Comparison of ENCODE assay signal across 7 cellular contexts in genomic region chr19:41322451-41322850, GRCh38. TPM values are rescaled to one million over a fixed set of nuclear protein-coding genes. Genes with fewer than 3 reads are reported as not detected.
DNase-seq lines count a peak whose midpoint lies in the region; ATAC-seq and TF ChIP-seq lines count a peak whose summit lies in the region.
"Had no signal": no experiment of that assay in that cellular context is flagged by ENCODE, and none has a peak within 500 bp of the region (broad histone marks: within the 10 kb centered on the region; RNA-seq: fewer than 3 reads in every experiment).

No MANE protein-coding gene starts in this region.

- H3K9me3 ChIP-seq in gastroesophageal sphincter (no peaks in the 10 kb centered on the region), subcutaneous abdominal adipose tissue (ENCODE audit: control insufficient read depth in 5 of 5, low read length in 5 of 5) (no peaks in the 10 kb centered on the region)

- H3K4me3 Mint-ChIP-seq in activated CD4-positive, alpha-beta T cell treated with anti-CD3 and anti-CD28 coated beads for 36 hours = no peak overlapping the region

- POLR2A ChIA-PET in activated CD4-positive, alpha-beta T cell treated with anti-CD3 and anti-CD28 coated beads for 36 hours (lab: Charles Lee) = no interaction called here

- H3K27ac Mint-ChIP-seq in activated CD4-positive, alpha-beta T cell treated with anti-CD3 and anti-CD28 coated beads for 36 hours = peak overlapping the region; percentile 37

- TF ChIP-seq CTCF in gastroesophageal sphincter (IDR thresholded peaks at IDR 0.05) = no peak

- peaks cover 2 to 64% (median 54%) of the 10 kb centered on the region in 3 donors for H3K4me1 ChIP-seq in gastroesophageal sphincter
- H3K4me1 ChIP-seq in subcutaneous abdominal adipose tissue (ENCODE audit: control insufficient read depth in 5 of 5, insufficient read depth in 5 of 5, low read length in 5 of 5) = peaks cover 17 to 80% (median 62%) of the 10 kb centered on the region in 5 donors

- H3K9ac ChIP-seq in subcutaneous abdominal adipose tissue (ENCODE audit: low read length in 5 of 5) = peak overlapping the region in 2 of 5 donors; percentile 33 to 53

- H3K27me3 Mint-ChIP-seq in activated CD4-positive, alpha-beta T cell treated with anti-CD3 and anti-CD28 coated beads for 36 hours = no peaks in the 10 kb centered on the region

- no peak for TF ChIP-seq EP300 in gastroesophageal sphincter (IDR thresholded peaks at IDR 0.05)

- no CpG with 5 or more reads among the region's 11 CpGs for WGBS in gastroesophageal sphincter (ENCODE audit: low coverage in 1 of 2), 2 donors

- H3K27ac ChIP-seq in gastroesophageal sphincter (peak overlapping the region in 3 of 4 donors; percentile 84 to 90 (median 86)), subcutaneous abdominal adipose tissue (ENCODE audit: low read depth, low read length) (peak overlapping the region; percentile 84)

- TF ChIP-seq POLR2A in gastroesophageal sphincter (IDR thresholded peaks at IDR 0.05) = no peak

- ATAC-seq in activated CD4-positive, alpha-beta T cell treated with anti-CD3 and anti-CD28 coated beads for 36 hours = no peak
- no peak for ATAC-seq in gastroesophageal sphincter

- CTCF ChIA-PET in activated CD4-positive, alpha-beta T cell treated with anti-CD3 and anti-CD28 coated beads for 36 hours (lab: Charles Lee) = interaction anchor here (0.6 to 0.8 kb wide), 3 partner anchors 29 to 271 kb away, joined by 3 to 4 read pairs (median 3); no protein-coding TSS in a partner anchor

- H3K4me1 Mint-ChIP-seq in activated CD4-positive, alpha-beta T cell treated with anti-CD3 and anti-CD28 coated beads for 36 hours = peaks cover 27% of the 10 kb centered on the region

- intact Hi-C loops in activated CD4-positive, alpha-beta T cell treated with anti-CD3 and anti-CD28 coated beads for 36 hours (cut with DNase I, micrococcal nuclease) = no loop called here

- H3K4me3 ChIP-seq in gastroesophageal sphincter = no peak overlapping the region
- H3K4me3 ChIP-seq in subcutaneous abdominal adipose tissue (ENCODE audit: low read depth in 1 of 5, low read length in 5 of 5) = no peak overlapping the region

- H3K9me3 Mint-ChIP-seq in activated CD4-positive, alpha-beta T cell treated with anti-CD3 and anti-CD28 coated beads for 36 hours (ENCODE audit: low read depth) = no peaks in the 10 kb centered on the region

- H3K27me3 ChIP-seq in gastroesophageal sphincter = no peaks in the 10 kb centered on the region
- H3K27me3 ChIP-seq in subcutaneous abdominal adipose tissue (ENCODE audit: control insufficient read depth in 5 of 5, insufficient read depth in 4 of 5, low read length in 5 of 5) = peaks cover under 1 to 13% (median 8%) of the 10 kb centered on the region in 5 donors

- DNase-seq in activated CD4-positive, alpha-beta T cell treated with anti-CD3 and anti-CD28 coated beads for 36 hours = no peak
- DNase-seq in activated CD4-positive, alpha-beta T cell treated with anti-CD3 and anti-CD28 coated beads, Interleukin-2, amount 50 U/mL, for 48 hours = no peak
- no peak for DNase-seq in SHP77 treated with DMSO at 0.1 percent for 48 hours (lab: John Stamatoyannopoulos, UW)
- DNase-seq in NCI-H446 (lab: John Stamatoyannopoulos, UW) = no peak
- DNase-seq: NCI-H2227 treated with DMSO at 0.1 percent for 48 hours had no signal

- H3K36me3 Mint-ChIP-seq in activated CD4-positive, alpha-beta T cell treated with anti-CD3 and anti-CD28 coated beads for 36 hours (ENCODE audit: low read depth) = peaks cover 34% of the 10 kb centered on the region

- H3K36me3 ChIP-seq in gastroesophageal sphincter (peaks cover 0 to 49% of the 10 kb centered on the region in 2 donors), subcutaneous abdominal adipose tissue (ENCODE audit: control insufficient read depth in 5 of 5, insufficient read depth in 5 of 5, low read length in 5 of 5) (peaks cover 0 to 47% (median 42%) of the 10 kb centered on the region in 5 donors)

RNA-seq across cellular contexts. Expression of gene CCDC97, which starts 12.5 kb away (rescaled TPM):
- 10 to 100 TPM; 21.2 to 21.4 TPM for total RNA-seq in activated CD4-positive, alpha-beta T cell treated with anti-CD3 and anti-CD28 coated beads for 36 hours
- 10 to 100 TPM; 11.6 to 18.9 (median 15.9) TPM for total RNA-seq in gastroesophageal sphincter

RNA-seq across cellular contexts. Expression of gene TGFB1, which starts 31.3 kb away (rescaled TPM):
- total RNA-seq in activated CD4-positive, alpha-beta T cell treated with anti-CD3 and anti-CD28 coated beads for 36 hours = 10 to 100 TPM; 86.2 to 99.0 TPM
- 10 to 100 TPM; 12.9 to 39.3 (median 22.1) TPM for total RNA-seq in gastroesophageal sphincter

RNA-seq across cellular contexts. Expression of gene B9D2, which starts 41.5 kb away (rescaled TPM):
- 1 to 10 TPM; 4.0 to 5.2 TPM for total RNA-seq in activated CD4-positive, alpha-beta T cell treated with anti-CD3 and anti-CD28 coated beads for 36 hours
- 10 to 100 TPM in 1 of 4 donors, 1 to 10 TPM in 3; 5.2 to 10.1 (median 6.7) TPM for total RNA-seq in gastroesophageal sphincter

RNA-seq across cellular contexts. Expression of gene TMEM91, which starts 53.9 kb away (rescaled TPM):
- total RNA-seq in activated CD4-positive, alpha-beta T cell treated with anti-CD3 and anti-CD28 coated beads for 36 hours = 1 to 10 TPM; 3.0 to 4.0 TPM
- 10 to 100 TPM in 2 of 4 donors, 1 to 10 TPM in 2; 7.9 to 17.5 (median 13.3) TPM for total RNA-seq in gastroesophageal sphincter

RNA-seq across cellular contexts. Expression of gene HNRNPUL1, which starts 58.3 kb away (rescaled TPM):
- total RNA-seq in activated CD4-positive, alpha-beta T cell treated with anti-CD3 and anti-CD28 coated beads for 36 hours = 100 to 1,000 TPM; 263 to 312 TPM
- total RNA-seq in gastroesophageal sphincter = 100 to 1,000 TPM; 142 to 204 (median 160) TPM
